In the genomic region with DNA sequence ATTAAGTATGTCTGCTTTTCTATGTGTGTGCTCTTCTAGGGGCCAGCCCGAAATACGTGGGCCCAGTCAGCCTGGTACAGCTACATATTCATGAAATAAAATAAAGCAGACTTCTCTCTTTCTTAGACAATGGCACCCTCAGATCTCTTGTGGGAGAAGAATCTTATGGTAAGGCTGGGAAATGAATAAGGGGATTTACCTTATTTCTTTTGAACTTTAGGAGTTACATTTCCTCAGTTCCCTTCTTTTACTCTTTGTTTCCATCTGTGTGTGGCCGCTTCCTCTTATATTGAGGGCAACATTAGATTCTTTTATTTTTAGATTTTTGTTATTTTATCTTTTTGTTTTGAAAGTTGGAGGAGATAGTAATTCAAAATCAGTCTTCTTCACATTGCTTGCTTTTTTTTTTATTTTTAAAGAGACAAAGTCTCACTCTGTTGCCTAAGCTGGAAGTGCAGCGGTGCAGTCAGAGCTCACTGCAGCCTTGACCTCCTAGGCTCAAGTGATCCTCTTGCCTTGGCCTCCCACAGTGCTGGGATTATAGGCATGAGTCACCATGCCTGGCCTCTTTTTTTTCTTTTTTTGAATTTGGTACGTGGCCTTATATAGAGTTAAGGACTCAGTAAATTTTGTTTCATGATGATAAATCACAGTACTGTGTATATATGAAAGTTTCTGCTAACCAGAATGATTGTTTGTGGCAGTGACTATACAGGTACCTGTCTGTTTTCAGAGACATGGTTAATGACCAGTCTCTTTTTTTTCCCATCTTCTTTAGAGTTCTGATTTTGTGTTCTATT, we compare ENCODE assay signal across 13 cellular contexts. TPM values are rescaled to one million over a fixed set of nuclear protein-coding genes. Genes with fewer than 3 reads are reported as not detected.
DNase-seq lines count a peak whose midpoint lies in the region; ATAC-seq and TF ChIP-seq lines count a peak whose summit lies in the region.
"Had no signal": no experiment of that assay in that cellular context is flagged by ENCODE, and none has a peak within 500 bp of the region (broad histone marks: within the 10 kb centered on the region; RNA-seq: fewer than 3 reads in every experiment).

No MANE protein-coding gene starts in this region.

- H2AFZ ChIP-seq in neural progenitor cell (replicated peaks), result no peak overlapping the region

- no peak overlapping the region for H3K4me3 ChIP-seq in DOHH2 (ENCODE audit: low read length)
- no peak overlapping the region for H3K4me3 ChIP-seq in adrenal gland
- H3K4me3 ChIP-seq in neural progenitor cell, result no peak overlapping the region

- peaks cover 77% of the 10 kb centered on the region for H3K4me1 Mint-ChIP-seq in neural progenitor cell

- no peak overlapping the region for H3K9ac ChIP-seq in neural progenitor cell

- 44 to 53% (median 49%) methylated on average over 5 of the region's 5 CpGs for WGBS in adrenal gland, 4 donors

- peaks cover 25% of the 10 kb centered on the region; the same call in 1 of the 2 replicates for H3K79me2 ChIP-seq in DOHH2 (ENCODE audit: control insufficient read depth, low read length)
- H3K79me2 ChIP-seq in neural progenitor cell (ENCODE audit: low read depth), result peaks cover 59% of the 10 kb centered on the region

- H3K27ac Mint-ChIP-seq in neural progenitor cell, result peak overlapping the region; percentile 92
- H3K27ac Mint-ChIP-seq: nephron had no signal

- no peaks in the 10 kb centered on the region for H3K27me3 Mint-ChIP-seq in neural progenitor cell (ENCODE audit: insufficient read depth, low read depth)

- H3K36me3 ChIP-seq in DOHH2 (ENCODE audit: control insufficient read depth, low read length) (no peaks in the 10 kb centered on the region; the same call in 1 of the 2 replicates), adrenal gland (replicated peaks in 1 of 2) (no peaks in the 10 kb centered on the region), neural progenitor cell (no peaks in the 10 kb centered on the region)

- peaks cover 2% of the 10 kb centered on the region for H3K9me3 Mint-ChIP-seq in neural progenitor cell
- H3K9me3 Mint-ChIP-seq: nephron had no signal

- H3K27ac ChIP-seq in DOHH2 (ENCODE audit: low read depth, low read length), result no peak overlapping the region
- peak overlapping the region in 2 of 5 donors; percentile 28 to 39 for H3K27ac ChIP-seq in adrenal gland
- H3K27ac ChIP-seq in neural progenitor cell, result no peak overlapping the region

- H3K4me3 Mint-ChIP-seq in neural progenitor cell, result peak overlapping the region; percentile 65
- H3K4me3 Mint-ChIP-seq: nephron had no signal

- TF ChIP-seq CTCF in DOHH2 (IDR thresholded peaks at IDR 0.05; ENCODE audit: low read depth, low read length, poor library complexity, severe bottlenecking) (no peak), adrenal gland (IDR thresholded peaks at IDR 0.05) (no peak), neural progenitor cell (IDR thresholded peaks at IDR 0.05) (no peak)

- no peak for TF ChIP-seq POLR2A in adrenal gland (IDR thresholded peaks at IDR 0.05)

- no peaks in the 10 kb centered on the region for H3K9me2 ChIP-seq in DOHH2 (replicated peaks; ENCODE audit: control insufficient read depth, low read length)

- H3K36me3 Mint-ChIP-seq in neural progenitor cell, result peaks cover 13% of the 10 kb centered on the region

- intact Hi-C loops in adrenal gland (cut with DNase I), result no loop called here

- H3K9me3 ChIP-seq in DOHH2 (ENCODE audit: control insufficient read depth, insufficient read depth, low read length), result no peaks in the 10 kb centered on the region
- H3K9me3 ChIP-seq in adrenal gland (replicated peaks in 1 of 3), result no peaks in the 10 kb centered on the region
- no peaks in the 10 kb centered on the region for H3K9me3 ChIP-seq in neural progenitor cell (ENCODE audit: low read depth)

- H3K4me2 ChIP-seq in DOHH2 (ENCODE audit: low read length) (peak overlapping the region; percentile 28), neural progenitor cell (no peak overlapping the region)

- H3K27me3 ChIP-seq in DOHH2 (ENCODE audit: control insufficient read depth, low read length) (no peaks in the 10 kb centered on the region), adrenal gland (no peaks in the 10 kb centered on the region), neural progenitor cell (no peaks in the 10 kb centered on the region)

- peaks cover 32% of the 10 kb centered on the region for H3K4me1 ChIP-seq in DOHH2 (ENCODE audit: control insufficient read depth, low read length)
- peaks cover 11 to 51% of the 10 kb centered on the region in 2 donors for H3K4me1 ChIP-seq in adrenal gland (replicated peaks in 1 of 2)
- peaks cover 26% of the 10 kb centered on the region for H3K4me1 ChIP-seq in neural progenitor cell

- DNase-seq in adrenal gland (peak; percentile 27 to 70 (median 57)), neural progenitor cell (ENCODE audit: low spot score) (no peak)
- no peak for DNase-seq in stimulated activated CD4-positive, alpha-beta T cell treated with anti-CD3 and anti-CD28 coated beads, Interleukin-2, amount 100 ng/mL, for 24 hours
- DNase-seq: amygdala, Calu3, KG1, NCI-H446 had no signal

- no peaks in the 10 kb centered on the region for H4K20me1 ChIP-seq in DOHH2 (ENCODE audit: control insufficient read depth, insufficient read depth, low read depth, low read length)
- peaks cover 4% of the 10 kb centered on the region for H4K20me1 ChIP-seq in neural progenitor cell (ENCODE audit: low read depth)

- ATAC-seq in HG03432 (IDR thresholded peaks at IDR 0.05; ENCODE audit: unreplicated experiment), result peak; percentile 47
- no peak for ATAC-seq in HG02840 (IDR thresholded peaks at IDR 0.05; ENCODE audit: low FRiP score, unreplicated experiment)
- no peak for ATAC-seq in GM21447 (IDR thresholded peaks at IDR 0.05; ENCODE audit: unreplicated experiment)
- no peak for ATAC-seq in HG02970 (IDR thresholded peaks at IDR 0.05; ENCODE audit: low FRiP score, unreplicated experiment)

- no peaks in the 10 kb centered on the region for H3F3A ChIP-seq in DOHH2 (ENCODE audit: control insufficient read depth, insufficient read depth)
- peaks cover 20% of the 10 kb centered on the region for H3F3A ChIP-seq in neural progenitor cell (ENCODE audit: low read depth)

RNA-seq across cellular contexts. Expression of a gene that starts 9.1 kb away (rescaled TPM):
- total RNA-seq in adrenal gland (100 to 1,000 TPM in 2 of 8 donors, 10 to 100 TPM in 6; 65.3 to 110 (median 82.8) TPM), neural progenitor cell (ENCODE audit: low replicate concordance) (72.8 and 90.2 TPM in 2 replicates)
- 10 to 100 TPM; 12.3 to 49.8 (median 17.5) TPM for polyA plus RNA-seq in adrenal gland

Comparison
In these comparisons a context has a peak if more than half of its experiments do, and no peak if none do; other contexts are left out.
1. DNase-seq: peak in adrenal gland (7 of 7); none in neural progenitor cell (single experiment) and stimulated activated CD4-positive, alpha-beta T cell treated with anti-CD3 and anti-CD28 coated beads, Interleukin-2, amount 100 ng/mL, for 24 hours (0 of 2).